Comparison of ENCODE assay signal across 2 cellular contexts in the genomic region with DNA sequence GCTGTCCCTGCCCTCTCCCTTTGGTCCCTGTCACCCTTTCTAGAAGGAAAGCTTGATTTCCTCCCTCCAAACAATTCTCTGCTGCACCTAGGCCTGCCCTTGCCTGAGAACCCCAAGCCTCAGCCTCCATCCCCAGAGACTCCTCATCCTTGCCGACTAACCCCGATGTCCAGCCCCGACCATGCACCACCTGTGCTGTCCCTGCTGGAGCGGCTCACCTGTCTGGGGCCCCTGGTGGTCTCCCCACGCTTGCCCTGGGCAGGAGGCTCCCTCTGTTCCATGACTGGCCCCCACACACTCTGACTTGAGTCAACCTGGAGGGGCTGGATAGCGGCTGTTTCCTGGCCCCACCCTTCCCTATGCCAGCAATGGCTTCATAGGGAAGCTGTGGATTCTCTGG.
TF ChIP-seq lines count a peak whose summit lies in the region.

No MANE protein-coding gene starts in this region.

TF ChIP-seq in HepG2, 621 proteins besides CTCF, POLR2A, EP300 and RAD21:
- TF ChIP-seq HOMEZ (CRISPR knock-in tag; IDR thresholded peaks at IDR 0.05; ENCODE audit: low read depth) (no peak), MIXL1 (CRISPR knock-in tag; IDR thresholded peaks at IDR 0.05) (no peak), ZMYM4 (CRISPR knock-in tag; IDR thresholded peaks at IDR 0.05) (no peak), SP4 (CRISPR knock-in tag; IDR thresholded peaks at IDR 0.05) (0 out of 2 replicates have a peak, but pooled peaks have one; percentile 22), SMC3 (IDR thresholded peaks at IDR 0.05; ENCODE audit: low read length) (no peak), SRF (IDR thresholded peaks at IDR 0.05; ENCODE audit: low read depth, low read length) (no peak)
- TF ChIP-seq, protein P1, sequence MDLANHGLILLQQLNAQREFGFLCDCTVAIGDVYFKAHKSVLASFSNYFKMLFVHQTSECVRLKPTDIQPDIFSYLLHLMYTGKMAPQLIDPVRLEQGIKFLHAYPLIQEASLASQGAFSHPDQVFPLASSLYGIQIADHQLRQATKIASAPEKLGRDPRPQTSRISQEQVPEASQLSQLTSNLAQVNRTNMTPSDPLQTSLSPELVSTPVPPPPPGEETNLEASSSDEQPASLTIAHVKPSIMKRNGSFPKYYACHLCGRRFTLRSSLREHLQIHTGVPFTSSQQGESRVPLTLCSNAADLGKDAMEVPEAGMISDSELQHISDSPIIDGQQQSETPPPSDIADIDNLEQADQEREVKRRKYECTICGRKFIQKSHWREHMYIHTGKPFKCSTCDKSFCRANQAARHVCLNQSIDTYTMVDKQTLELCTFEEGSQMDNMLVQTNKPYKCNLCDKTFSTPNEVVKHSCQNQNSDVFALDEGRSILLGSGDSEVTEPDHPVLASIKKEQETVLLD (CRISPR knock-in tag; IDR thresholded peaks at IDR 0.05; ENCODE audit: low read depth), result no peak
- TF ChIP-seq, protein P2, sequence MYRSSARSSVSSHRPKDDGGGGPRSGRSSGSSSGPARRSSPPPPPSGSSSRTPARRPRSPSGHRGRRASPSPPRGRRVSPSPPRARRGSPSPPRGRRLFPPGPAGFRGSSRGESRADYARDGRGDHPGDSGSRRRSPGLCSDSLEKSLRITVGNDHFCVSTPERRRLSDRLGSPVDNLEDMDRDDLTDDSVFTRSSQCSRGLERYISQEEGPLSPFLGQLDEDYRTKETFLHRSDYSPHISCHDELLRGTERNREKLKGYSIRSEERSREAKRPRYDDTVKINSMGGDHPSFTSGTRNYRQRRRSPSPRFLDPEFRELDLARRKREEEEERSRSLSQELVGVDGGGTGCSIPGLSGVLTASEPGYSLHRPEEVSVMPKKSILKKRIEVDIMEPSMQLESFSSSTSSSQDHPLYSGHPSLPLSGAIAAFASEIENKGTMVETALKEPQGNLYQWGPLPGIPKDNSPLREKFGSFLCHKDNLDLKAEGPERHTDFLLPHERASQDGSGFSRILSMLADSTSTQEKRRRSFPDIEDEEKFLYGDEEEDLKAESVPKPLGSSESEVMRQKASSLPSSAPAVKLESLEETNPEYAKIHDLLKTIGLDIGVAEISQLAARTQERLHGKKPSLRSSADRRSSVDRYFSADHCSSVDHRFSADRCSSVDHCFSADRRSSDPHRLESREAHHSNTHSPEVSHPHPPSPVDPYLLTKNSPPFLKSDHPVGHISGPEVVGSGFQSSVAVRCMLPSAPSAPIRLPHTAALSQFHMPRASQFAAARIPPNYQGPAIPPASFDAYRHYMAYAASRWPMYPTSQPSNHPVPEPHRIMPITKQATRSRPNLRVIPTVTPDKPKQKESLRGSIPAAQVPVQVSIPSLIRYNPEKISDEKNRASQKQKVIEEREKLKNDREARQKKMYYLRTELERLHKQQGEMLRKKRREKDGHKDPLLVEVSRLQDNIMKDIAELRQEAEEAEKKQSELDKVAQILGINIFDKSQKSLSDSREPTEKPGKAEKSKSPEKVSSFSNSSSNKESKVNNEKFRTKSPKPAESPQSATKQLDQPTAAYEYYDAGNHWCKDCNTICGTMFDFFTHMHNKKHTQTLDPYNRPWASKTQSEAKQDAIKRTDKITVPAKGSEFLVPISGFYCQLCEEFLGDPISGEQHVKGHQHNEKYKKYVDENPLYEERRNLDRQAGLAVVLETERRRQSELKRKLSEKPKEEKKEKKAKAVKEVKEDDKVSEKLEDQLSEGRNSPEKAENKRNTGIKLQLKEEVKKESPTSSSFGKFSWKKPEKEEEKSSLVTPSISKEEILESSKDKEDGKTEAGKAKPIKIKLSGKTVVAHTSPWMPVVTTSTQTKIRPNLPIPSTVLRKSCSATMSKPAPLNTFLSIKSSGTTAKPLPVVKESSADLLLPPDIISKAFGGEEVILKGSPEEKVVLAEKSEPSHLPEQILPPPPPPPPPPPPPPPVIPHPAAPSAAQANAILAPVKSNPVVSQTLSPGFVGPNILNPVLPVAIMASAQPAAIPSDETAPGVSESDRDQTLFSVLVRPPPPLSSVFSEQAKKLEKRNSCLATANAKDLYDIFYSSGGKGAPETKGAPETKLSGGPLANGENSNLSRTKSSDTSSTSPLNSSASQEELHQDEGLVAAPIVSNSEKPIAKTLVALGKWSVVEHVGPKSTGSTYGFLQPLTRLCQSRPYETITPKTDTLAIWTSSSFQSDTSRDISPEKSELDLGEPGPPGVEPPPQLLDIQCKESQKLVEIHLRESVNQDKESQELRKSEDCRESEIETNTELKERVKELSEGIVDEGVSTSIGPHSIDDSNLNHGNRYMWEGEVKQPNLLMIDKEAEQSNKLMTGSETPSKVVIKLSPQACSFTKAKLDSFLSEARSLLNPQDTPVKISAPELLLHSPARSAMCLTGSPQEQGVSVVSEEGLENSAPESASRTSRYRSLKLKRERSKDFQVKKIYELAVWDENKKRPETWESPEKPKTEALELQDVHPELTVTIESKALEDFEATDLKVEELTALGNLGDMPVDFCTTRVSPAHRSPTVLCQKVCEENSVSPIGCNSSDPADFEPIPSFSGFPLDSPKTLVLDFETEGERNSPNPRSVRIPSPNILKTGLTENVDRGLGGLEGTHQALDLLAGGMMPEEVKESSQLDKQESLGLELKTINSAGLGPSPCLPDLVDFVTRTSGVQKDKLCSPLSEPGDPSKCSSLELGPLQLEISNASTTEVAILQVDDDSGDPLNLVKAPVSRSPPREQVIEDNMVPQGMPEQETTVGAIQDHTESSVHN (CRISPR knock-in tag; IDR thresholded peaks at IDR 0.05), result no peak
TF ChIP-seq in HepG2: peak in this region for 1.

TF ChIP-seq in GM12891, 5 proteins besides CTCF, POLR2A, EP300 and RAD21:
- no peak for TF ChIP-seq SPI1 (IDR thresholded peaks at IDR 0.05; ENCODE audit: low read depth, low read length)
- TF ChIP-seq POLR2AphosphoS5 (IDR thresholded peaks at IDR 0.05; ENCODE audit: low read depth, low read length), result no peak
